Comparison of ENCODE assay signal across 26 cellular contexts in genomic region chr3:67386446-67386845, GRCh38.
A peak's percentile ranks its signal among the peaks of the same experiment; 100 is the strongest.
DNase-seq lines count a peak whose midpoint lies in the region; ATAC-seq lines count a peak whose summit lies in the region.
"Had no signal": no experiment of that assay in that cellular context is flagged by ENCODE, and none has a peak within 500 bp of the region (broad histone marks: within the 10 kb centered on the region; RNA-seq: fewer than 3 reads in every experiment).

No MANE protein-coding gene starts in this region.

- DNase-seq in activated T-cell treated with anti-CD3 and anti-CD28 coated beads, Interleukin-2, amount 50 U/mL, for 4 hours: no peak
- no peak for DNase-seq in activated T-cell treated with anti-CD3 and anti-CD28 coated beads, Interleukin-2, amount 50 U/mL, for 1 hour
- DNase-seq in activated naive CD8-positive, alpha-beta T cell treated with anti-CD3 and anti-CD28 coated beads, Interleukin-2, amount 50 U/mL, for 24 hours: no peak
- DNase-seq in stimulated activated naive B cell treated with anti-CD40 and anti-IgM and Interleukin-4, amounts not matched to agents 10 μg/mL and 1 μg/mL and 100 μg/mL, for 72 hours: no peak
- DNase-seq in HK-2 (ENCODE audit: unreplicated experiment): no peak
- DNase-seq: activated CD8-positive, alpha-beta memory T cell treated with anti-CD3 and anti-CD28 coated beads, Interleukin-2, amount 50 U/mL, for 48 hours; activated naive CD4-positive, alpha-beta T cell treated with Interleukin-2 at 50 U/mL for 16 hours; C1 segment of cervical spinal cord; Caco-2; central memory CD4-positive, alpha-beta T cell; DND-41; H7; heart left ventricle; kidney glomerular epithelial cell; NCI-H1048; NCI-H1694 treated with DMSO at 0.1 percent for 48 hours; NCI-H2171; NCI-H526; posterior cingulate gyrus; SJCRH30 had no signal

- peaks cover 33% of the 10 kb centered on the region for H3K4me1 Mint-ChIP-seq in activated T-cell treated with anti-CD3 and anti-CD28 coated beads, Interleukin-2, amount 50 U/mL, for 4 hours (ENCODE audit: low read depth)
- H3K4me1 Mint-ChIP-seq in activated naive CD8-positive, alpha-beta T cell treated with anti-CD3 and anti-CD28 coated beads, Interleukin-2, amount 50 U/mL, for 24 hours: peaks cover 42% of the 10 kb centered on the region
- peaks cover 18 to 33% of the 10 kb centered on the region in 2 donors for H3K4me1 Mint-ChIP-seq in stimulated activated naive B cell treated with anti-CD40 and anti-IgM and Interleukin-4, amounts not matched to agents 10 μg/mL and 1 μg/mL and 100 μg/mL, for 72 hours

- H3K36me3 Mint-ChIP-seq in activated T-cell treated with anti-CD3 and anti-CD28 coated beads, Interleukin-2, amount 50 U/mL, for 4 hours (ENCODE audit: insufficient read depth): peaks cover 32% of the 10 kb centered on the region
- peaks cover 47% of the 10 kb centered on the region for H3K36me3 Mint-ChIP-seq in activated naive CD8-positive, alpha-beta T cell treated with anti-CD3 and anti-CD28 coated beads, Interleukin-2, amount 50 U/mL, for 24 hours (ENCODE audit: low read depth)
- peaks cover 27 to 47% of the 10 kb centered on the region in 2 donors for H3K36me3 Mint-ChIP-seq in stimulated activated naive B cell treated with anti-CD40 and anti-IgM and Interleukin-4, amounts not matched to agents 10 μg/mL and 1 μg/mL and 100 μg/mL, for 72 hours

- no peaks in the 10 kb centered on the region for H3K27me3 Mint-ChIP-seq in activated T-cell treated with anti-CD3 and anti-CD28 coated beads, Interleukin-2, amount 50 U/mL, for 4 hours (ENCODE audit: low read depth)
- H3K27me3 Mint-ChIP-seq in activated naive CD8-positive, alpha-beta T cell treated with anti-CD3 and anti-CD28 coated beads, Interleukin-2, amount 50 U/mL, for 24 hours: no peaks in the 10 kb centered on the region
- no peaks in the 10 kb centered on the region for H3K27me3 Mint-ChIP-seq in stimulated activated naive B cell treated with anti-CD40 and anti-IgM and Interleukin-4, amounts not matched to agents 10 μg/mL and 1 μg/mL and 100 μg/mL, for 72 hours

- ATAC-seq in activated T-cell treated with anti-CD3 and anti-CD28 coated beads, Interleukin-2, amount 50 U/mL, for 4 hours: peak; percentile 83 to 88
- peak; percentile 32 for ATAC-seq in GM21717 (IDR thresholded peaks at IDR 0.05; ENCODE audit: unreplicated experiment)
- peak; percentile 66 for ATAC-seq in activated naive CD8-positive, alpha-beta T cell treated with anti-CD3 and anti-CD28 coated beads, Interleukin-2, amount 50 U/mL, for 24 hours
- peak; percentile 35 to 66 for ATAC-seq in stimulated activated naive B cell treated with anti-CD40 and anti-IgM and Interleukin-4, amounts not matched to agents 10 μg/mL and 1 μg/mL and 100 μg/mL, for 72 hours (replicated peaks)
- ATAC-seq in HG03135 (IDR thresholded peaks at IDR 0.05; ENCODE audit: unreplicated experiment): no peak
- ATAC-seq: heart left ventricle, HepG2, Panc1, sciatic nerve had no signal

- H3K9me3 Mint-ChIP-seq in activated T-cell treated with anti-CD3 and anti-CD28 coated beads, Interleukin-2, amount 50 U/mL, for 4 hours: peaks cover 9% of the 10 kb centered on the region
- peaks cover 22% of the 10 kb centered on the region for H3K9me3 Mint-ChIP-seq in activated naive CD8-positive, alpha-beta T cell treated with anti-CD3 and anti-CD28 coated beads, Interleukin-2, amount 50 U/mL, for 24 hours
- peaks cover 7 to 15% of the 10 kb centered on the region in 2 donors for H3K9me3 Mint-ChIP-seq in stimulated activated naive B cell treated with anti-CD40 and anti-IgM and Interleukin-4, amounts not matched to agents 10 μg/mL and 1 μg/mL and 100 μg/mL, for 72 hours
- H3K9me3 Mint-ChIP-seq: neural progenitor cell had no signal

- H3K27ac Mint-ChIP-seq in activated naive CD8-positive, alpha-beta T cell treated with anti-CD3 and anti-CD28 coated beads, Interleukin-2, amount 50 U/mL, for 24 hours: peak overlapping the region; percentile 82
- H3K27ac Mint-ChIP-seq in stimulated activated naive B cell treated with anti-CD40 and anti-IgM and Interleukin-4, amounts not matched to agents 10 μg/mL and 1 μg/mL and 100 μg/mL, for 72 hours: peak overlapping the region; percentile 75
- H3K27ac Mint-ChIP-seq: neural progenitor cell had no signal

- no peak overlapping the region for H3K4me3 Mint-ChIP-seq in activated T-cell treated with anti-CD3 and anti-CD28 coated beads, Interleukin-2, amount 50 U/mL, for 4 hours
- no peak overlapping the region for H3K4me3 Mint-ChIP-seq in activated naive CD8-positive, alpha-beta T cell treated with anti-CD3 and anti-CD28 coated beads, Interleukin-2, amount 50 U/mL, for 24 hours
- H3K4me3 Mint-ChIP-seq in stimulated activated naive B cell treated with anti-CD40 and anti-IgM and Interleukin-4, amounts not matched to agents 10 μg/mL and 1 μg/mL and 100 μg/mL, for 72 hours: peak overlapping the region in 1 of 2 donors; percentile 8
- H3K4me3 Mint-ChIP-seq: neural progenitor cell had no signal
